ENCODE assay signal across 35 cellular contexts in genomic region chr12:58670623-58671022, GRCh38.
"Had no signal": no experiment of that assay in that cellular context is flagged by ENCODE, and none has a peak within 500 bp of the region (broad histone marks: within the 10 kb centered on the region; RNA-seq: fewer than 3 reads in every experiment).

No MANE protein-coding gene starts in this region.

- H3K9me3 Mint-ChIP-seq: activated CD4-positive, alpha-beta T cell treated with anti-CD3 and anti-CD28 coated beads, Interleukin-2, amount 10 ng/mL, durations not matched to agents 7 days and 5 days; activated naive CD4-positive, alpha-beta T cell treated with anti-CD3 and anti-CD28 coated beads, Interleukin-2, amount 50 U/mL, for 24 hours; activated T-helper 2 cell treated with anti-CD3 and anti-CD28 coated beads, Interferon-gamma antibody, Interleukin-2, Interleukin-4, amounts not matched to agents 10 μg/mL and 5 μg/mL and 100 μg/mL, durations not matched to agents 14 hours and 24 hours and 36 hours had no signal

- H3K4me3 ChIP-seq: ascending aorta, PC-9 had no signal

- H3K4me2 ChIP-seq: PC-9 had no signal

- H3K9me3 ChIP-seq: ascending aorta had no signal

- H3K27ac Mint-ChIP-seq: activated CD4-positive, alpha-beta T cell treated with anti-CD3 and anti-CD28 coated beads for 36 hours; activated CD4-positive, alpha-beta T cell treated with anti-CD3 and anti-CD28 coated beads, Interleukin-2, amount 10 ng/mL, durations not matched to agents 7 days and 5 days; activated CD8-positive, alpha-beta T cell treated with anti-CD3 and anti-CD28 coated beads, Interleukin-2, amount 10 ng/mL, durations not matched to agents 7 days and 5 days; activated naive CD4-positive, alpha-beta T cell treated with anti-CD3 and anti-CD28 coated beads, Interleukin-2, amount 50 U/mL, for 24 hours; activated naive CD8-positive, alpha-beta T cell treated with anti-CD3 and anti-CD28 coated beads, Interleukin-2, amount 10 ng/mL, durations not matched to agents 7 days and 5 days; activated T-cell treated with anti-CD3 and anti-CD28 coated beads, Interleukin-2, amount 50 U/mL, for 24 hours; activated T-helper 2 cell treated with anti-CD3 and anti-CD28 coated beads, Interferon-gamma antibody, Interleukin-2, Interleukin-4, amounts not matched to agents 10 μg/mL and 5 μg/mL and 100 μg/mL, durations not matched to agents 14 hours and 24 hours and 36 hours; T-cell; T-helper 17 cell had no signal

- H3K36me3 ChIP-seq: ascending aorta, WERI-Rb-1 had no signal

- H3K4me3 Mint-ChIP-seq: activated CD4-positive, alpha-beta T cell treated with anti-CD3 and anti-CD28 coated beads for 36 hours; activated CD4-positive, alpha-beta T cell treated with anti-CD3 and anti-CD28 coated beads, Interleukin-2, amount 10 ng/mL, durations not matched to agents 7 days and 5 days; activated CD8-positive, alpha-beta T cell treated with anti-CD3 and anti-CD28 coated beads, Interleukin-2, amount 10 ng/mL, durations not matched to agents 7 days and 5 days; activated naive CD4-positive, alpha-beta T cell treated with anti-CD3 and anti-CD28 coated beads, Interleukin-2, amount 50 U/mL, for 24 hours; activated naive CD8-positive, alpha-beta T cell treated with anti-CD3 and anti-CD28 coated beads, Interleukin-2, amount 10 ng/mL, durations not matched to agents 7 days and 5 days; activated T-cell treated with anti-CD3 and anti-CD28 coated beads, Interleukin-2, amount 50 U/mL, for 24 hours; brain; T-cell; T-helper 17 cell had no signal

- H3K36me3 Mint-ChIP-seq: activated naive CD4-positive, alpha-beta T cell treated with anti-CD3 and anti-CD28 coated beads, Interleukin-2, amount 50 U/mL, for 24 hours; activated naive CD8-positive, alpha-beta T cell treated with anti-CD3 and anti-CD28 coated beads, Interleukin-2, amount 10 ng/mL, durations not matched to agents 7 days and 5 days; brain; T-cell had no signal

- H3K27me3 Mint-ChIP-seq: activated CD4-positive, alpha-beta T cell treated with anti-CD3 and anti-CD28 coated beads for 36 hours; activated CD4-positive, alpha-beta T cell treated with anti-CD3 and anti-CD28 coated beads, Interleukin-2, amount 10 ng/mL, durations not matched to agents 7 days and 5 days; activated naive CD4-positive, alpha-beta T cell treated with anti-CD3 and anti-CD28 coated beads, Interleukin-2, amount 50 U/mL, for 24 hours; activated naive CD8-positive, alpha-beta T cell treated with anti-CD3 and anti-CD28 coated beads, Interleukin-2, amount 10 ng/mL, durations not matched to agents 7 days and 5 days; activated T-cell treated with anti-CD3 and anti-CD28 coated beads, Interleukin-2, amount 50 U/mL, for 24 hours; T-cell; T-helper 17 cell had no signal

- H3K4me1 Mint-ChIP-seq: activated CD4-positive, alpha-beta T cell treated with anti-CD3 and anti-CD28 coated beads for 36 hours; activated CD4-positive, alpha-beta T cell treated with anti-CD3 and anti-CD28 coated beads, Interleukin-2, amount 10 ng/mL, durations not matched to agents 7 days and 5 days; activated naive CD4-positive, alpha-beta T cell treated with anti-CD3 and anti-CD28 coated beads, Interleukin-2, amount 50 U/mL, for 24 hours; activated naive CD8-positive, alpha-beta T cell treated with anti-CD3 and anti-CD28 coated beads, Interleukin-2, amount 10 ng/mL, durations not matched to agents 7 days and 5 days; brain; T-cell; T-helper 17 cell had no signal

- H3K27ac ChIP-seq: ascending aorta, PC-9, RWPE1, WERI-Rb-1 had no signal

- FAIRE-seq: bronchial epithelial cell, RCC 7860 had no signal

- ATAC-seq: activated CD4-positive, alpha-beta T cell treated with anti-CD3 and anti-CD28 coated beads for 36 hours; activated CD8-positive, alpha-beta T cell treated with anti-CD3 and anti-CD28 coated beads, Interleukin-2, amount 10 ng/mL, durations not matched to agents 7 days and 5 days; Right ventricle myocardium inferior; SK-N-SH treated with all-trans-retinoic acid at 6 μM for 48 hours; T-cell; T-helper 17 cell had no signal

- H2AFZ ChIP-seq: PC-9 had no signal

- H3K27me3 ChIP-seq: ascending aorta had no signal

- DNase-seq: activated CD4-positive, alpha-beta T cell treated with anti-CD3 and anti-CD28 coated beads for 36 hours; activated CD4-positive, alpha-beta T cell treated with anti-CD3 and anti-CD28 coated beads, Interleukin-2, amount 10 ng/mL, durations not matched to agents 7 days and 5 days; activated CD4-positive, alpha-beta T cell treated with anti-CD3 and anti-CD28 coated beads, Interleukin-2, amount 50 U/mL, for 48 hours; activated CD8-positive, alpha-beta T cell treated with anti-CD3 and anti-CD28 coated beads, Interleukin-2, amount 10 ng/mL, durations not matched to agents 7 days and 5 days; activated gamma-delta T cell; activated naive CD4-positive, alpha-beta T cell treated with Interleukin-2 at 50 U/mL for 16 hours; activated naive CD8-positive, alpha-beta T cell treated with anti-CD3 and anti-CD28 coated beads, Interleukin-2, amount 10 ng/mL, durations not matched to agents 7 days and 5 days; activated T-cell treated with anti-CD3 and anti-CD28 coated beads, Interleukin-2, amount 50 U/mL, for 24 hours; amygdala; caudate nucleus; cerebellar nuclear complex; Kasumi-1; MM.1S; MV-4-11; NCI-H1092; NCI-H1436 treated with DMSO at 0.1 percent for 48 hours; NCI-H1694 treated with DMSO at 0.1 percent for 48 hours; NCI-H2029; NCI-H345; NCI-H524 treated with DMSO at 0.1 percent for 48 hours; PC-9; SIG-M5; T-cell; T-helper 17 cell; T-helper 9 cell; WERI-Rb-1 had no signal

- H3K4me1 ChIP-seq: ascending aorta had no signal
